7 cellular contexts compared by ENCODE assay signal in genomic region chr1:32962248-32962896, GRCh38. TPM values are rescaled to one million over a fixed set of nuclear protein-coding genes. Genes with fewer than 3 reads are reported as not detected.
DNase-seq lines count a peak whose midpoint lies in the region; ATAC-seq lines count a peak whose summit lies in the region.

No MANE protein-coding gene starts in this region.

- H3K4me3 ChIP-seq in muscle layer of duodenum (ENCODE audit: low read depth in 1 of 2, low read length in 2 of 2): peak overlapping the region; percentile 75 to 98

- no peaks in the 10 kb centered on the region for H3K27me3 ChIP-seq in muscle layer of duodenum (ENCODE audit: low read depth, low read length)

- peaks cover 8 to 24% of the 10 kb centered on the region in 2 donors for H3K4me1 ChIP-seq in muscle layer of duodenum (ENCODE audit: control insufficient read depth in 1 of 2, insufficient read depth in 2 of 2, low read length in 2 of 2)

- H3K36me3 ChIP-seq in muscle layer of duodenum (ENCODE audit: control insufficient read depth in 1 of 2, insufficient read depth in 2 of 2, low read length in 2 of 2): no peaks in the 10 kb centered on the region

- peak overlapping the region; percentile 39 for H3K27ac ChIP-seq in muscle layer of duodenum (ENCODE audit: low read length)

- DNase-seq in M059J (ENCODE audit: low read depth): peak; percentile 54
- DNase-seq in central memory CD4-positive, alpha-beta T cell: peak; percentile 29
- no peak for DNase-seq in NCI-H187 (lab: John Stamatoyannopoulos, UW)
- no peak for DNase-seq in NCI-H2081 treated with DMSO at 0.1 percent for 48 hours (lab: John Stamatoyannopoulos, UW)
- no peak for DNase-seq in G401 (ENCODE audit: low spot score)

- in situ Hi-C loops in G401 (cut with HindIII; ENCODE audit: low sequenced_read_pairs): no loop called here

- ATAC-seq in GM18870 (IDR thresholded peaks at IDR 0.05; ENCODE audit: unreplicated experiment): peak; percentile 35

- H3K9me3 ChIP-seq in muscle layer of duodenum (ENCODE audit: control insufficient read depth in 1 of 2, low read length in 2 of 2): no peaks in the 10 kb centered on the region

RNA-seq across cellular contexts. Expression of gene RNF19B, which starts 2.2 kb away (rescaled TPM):
- 9.0 and 11.9 TPM in 2 replicates for total RNA-seq in M059J (2014; rRNA removed; shearing (Covaris generic))
- 13.2 and 19.0 TPM in 2 replicates for total RNA-seq in G401 (2014; rRNA removed; shearing (Covaris generic))

Comparison
In these comparisons a context has a peak if more than half of its experiments do, and no peak if none do; other contexts are left out.
1. DNase-seq: peak in M059J (single experiment) and central memory CD4-positive, alpha-beta T cell (single experiment); none in NCI-H187 (0 of 2), NCI-H2081 treated with DMSO at 0.1 percent for 48 hours (single experiment) and G401 (single experiment).